28 cellular contexts compared by ENCODE assay signal in genomic region chr9:91256235-91256634, GRCh38.
DNase-seq lines count a peak whose midpoint lies in the region; ATAC-seq and TF ChIP-seq lines count a peak whose summit lies in the region.
"Had no signal": no experiment of that assay in that cellular context is flagged by ENCODE, and none has a peak within 500 bp of the region (broad histone marks: within the 10 kb centered on the region; RNA-seq: fewer than 3 reads in every experiment).

No MANE protein-coding gene starts in this region.

- DNase-seq in left ventricle myocardium superior (peak; percentile 44), cardiac septum (ENCODE audit: low spot score) (no peak), fibroblast of lung (ENCODE audit: low read depth in 2 of 2) (no peak), NCI-H146 (lab: John Stamatoyannopoulos, UW) (no peak), ACHN (no peak)
- DNase-seq in T-helper 2 cell treated with Interferon-gamma antibody and Interleukin-4, amounts not matched to agents 5 μg/mL and 100 μg/mL, for 36 hours (ENCODE audit: low spot score) = no peak
- no peak for DNase-seq in stimulated activated naive B cell treated with anti-CD40 and anti-IgM and Interleukin-4, amounts not matched to agents 10 μg/mL and 1 μg/mL and 100 μg/mL, for 72 hours
- DNase-seq: activated CD4-positive, alpha-beta T cell treated with anti-CD3 and anti-CD28 coated beads for 36 hours; activated naive CD4-positive, alpha-beta T cell treated with anti-CD3 and anti-CD28 coated beads, Interleukin-2, amount 10 ng/mL, durations not matched to agents 7 days and 5 days; cortex of kidney; endodermal cell; foreskin melanocyte; HFFc6; mammary epithelial cell; NCI-H1092; NCI-H187; NCI-H526; right lobe of liver; stimulated activated CD4-positive, alpha-beta T cell treated with anti-CD3 and anti-CD28 coated beads, Interleukin-4, amount 100 ng/mL, for 4 hours; stimulated activated naive CD4-positive, alpha-beta T cell; T-helper 17 cell had no signal

- peaks cover 24% of the 10 kb centered on the region for H3K36me3 Mint-ChIP-seq in T-helper 2 cell treated with Interferon-gamma antibody and Interleukin-4, amounts not matched to agents 5 μg/mL and 100 μg/mL, for 36 hours (ENCODE audit: low read depth)
- peaks cover 47 to 56% of the 10 kb centered on the region in 2 donors for H3K36me3 Mint-ChIP-seq in stimulated activated naive B cell treated with anti-CD40 and anti-IgM and Interleukin-4, amounts not matched to agents 10 μg/mL and 1 μg/mL and 100 μg/mL, for 72 hours

- no peaks in the 10 kb centered on the region for H3K27me3 Mint-ChIP-seq in T-helper 2 cell treated with Interferon-gamma antibody and Interleukin-4, amounts not matched to agents 5 μg/mL and 100 μg/mL, for 36 hours (ENCODE audit: low read depth)
- H3K27me3 Mint-ChIP-seq in stimulated activated naive B cell treated with anti-CD40 and anti-IgM and Interleukin-4, amounts not matched to agents 10 μg/mL and 1 μg/mL and 100 μg/mL, for 72 hours = no peaks in the 10 kb centered on the region
- H3K27me3 Mint-ChIP-seq: activated CD4-positive, alpha-beta T cell treated with anti-CD3 and anti-CD28 coated beads for 36 hours; activated naive CD4-positive, alpha-beta T cell treated with anti-CD3 and anti-CD28 coated beads, Interleukin-2, amount 10 ng/mL, durations not matched to agents 7 days and 5 days; T-helper 17 cell had no signal

- H3K9ac ChIP-seq in fibroblast of lung (ENCODE audit: insufficient read depth, low read length) = no peak overlapping the region
- H3K9ac ChIP-seq: neural progenitor cell had no signal

- TF ChIP-seq CTCF in fibroblast of lung (conservative IDR thresholded peaks at IDR 0.05 in 1 of 2, IDR thresholded peaks at IDR 0.05 in 1 of 2; ENCODE audit: low read depth in 1 of 2, low read length in 2 of 2) = no peak

- peaks cover 6% of the 10 kb centered on the region for H3K4me1 ChIP-seq in fibroblast of lung (ENCODE audit: control insufficient read depth, extremely low read depth, insufficient read depth, low read length)
- H3K4me1 ChIP-seq: right lobe of liver had no signal

- H3K27me3 ChIP-seq in fibroblast of lung (ENCODE audit: control insufficient read depth, insufficient read depth, low read length) = no peaks in the 10 kb centered on the region
- H3K27me3 ChIP-seq: neural progenitor cell, right lobe of liver had no signal

- H3K4me3 Mint-ChIP-seq in T-helper 2 cell treated with Interferon-gamma antibody and Interleukin-4, amounts not matched to agents 5 μg/mL and 100 μg/mL, for 36 hours = peak overlapping the region; percentile 40
- no peak overlapping the region for H3K4me3 Mint-ChIP-seq in stimulated activated naive B cell treated with anti-CD40 and anti-IgM and Interleukin-4, amounts not matched to agents 10 μg/mL and 1 μg/mL and 100 μg/mL, for 72 hours
- H3K4me3 Mint-ChIP-seq: activated CD4-positive, alpha-beta T cell treated with anti-CD3 and anti-CD28 coated beads for 36 hours; activated naive CD4-positive, alpha-beta T cell treated with anti-CD3 and anti-CD28 coated beads, Interleukin-2, amount 10 ng/mL, durations not matched to agents 7 days and 5 days; CD14-positive monocyte; endodermal cell; HFFc6; neural progenitor cell; T-helper 17 cell had no signal

- peak overlapping the region; percentile 5 for H3K4me2 ChIP-seq in fibroblast of lung (ENCODE audit: extremely low read depth, insufficient read depth, low read length)
- H3K4me2 ChIP-seq: neural progenitor cell had no signal

- no peaks in the 10 kb centered on the region for H4K20me1 ChIP-seq in fibroblast of lung (ENCODE audit: control insufficient read depth, extremely low read depth, insufficient read depth, low read length)

- H3K27ac ChIP-seq in fibroblast of lung (ENCODE audit: insufficient read depth, low read length) = no peak overlapping the region
- H3K27ac ChIP-seq: neural progenitor cell, right lobe of liver, RWPE1, SK-N-MC had no signal

- peak; percentile 53 for ATAC-seq in left ventricle myocardium superior
- no peak for ATAC-seq in stimulated activated naive B cell treated with anti-CD40 and anti-IgM and Interleukin-4, amounts not matched to agents 10 μg/mL and 1 μg/mL and 100 μg/mL, for 72 hours (replicated peaks)
- no peak for ATAC-seq in HG02970 (IDR thresholded peaks at IDR 0.05; ENCODE audit: low FRiP score, unreplicated experiment)
- ATAC-seq: activated CD4-positive, alpha-beta T cell treated with anti-CD3 and anti-CD28 coated beads for 36 hours; esophagus mucosa; HepG2; right lobe of liver; T-helper 17 cell had no signal

- no peak overlapping the region for H3K4me3 ChIP-seq in fibroblast of lung (replicated peaks in 1 of 4; ENCODE audit: control extremely low read depth in 1 of 4, insufficient read depth in 1 of 4, low read depth in 3 of 4, low read length in 4 of 4)
- H3K4me3 ChIP-seq: neural progenitor cell, right lobe of liver, SK-N-MC had no signal

- intact Hi-C loops in left ventricle myocardium superior (cut with micrococcal nuclease) = no loop called here
- intact Hi-C loops in cardiac septum (cut with DNase I) = no loop called here

- in situ Hi-C loops in ACHN (cut with HindIII; ENCODE audit: low pct_ligation_motif_present, low pct_unique_long_range_greater_than_20kb, low sequenced_read_pairs) = no loop called here

- H3K4me1 Mint-ChIP-seq in T-helper 2 cell treated with Interferon-gamma antibody and Interleukin-4, amounts not matched to agents 5 μg/mL and 100 μg/mL, for 36 hours (ENCODE audit: low read depth) = peaks cover 53% of the 10 kb centered on the region
- peaks cover 20 to 42% of the 10 kb centered on the region in 2 donors for H3K4me1 Mint-ChIP-seq in stimulated activated naive B cell treated with anti-CD40 and anti-IgM and Interleukin-4, amounts not matched to agents 10 μg/mL and 1 μg/mL and 100 μg/mL, for 72 hours
- H3K4me1 Mint-ChIP-seq: neural progenitor cell had no signal

- no peaks in the 10 kb centered on the region for H3K9me3 Mint-ChIP-seq in T-helper 2 cell treated with Interferon-gamma antibody and Interleukin-4, amounts not matched to agents 5 μg/mL and 100 μg/mL, for 36 hours
- H3K9me3 Mint-ChIP-seq in stimulated activated naive B cell treated with anti-CD40 and anti-IgM and Interleukin-4, amounts not matched to agents 10 μg/mL and 1 μg/mL and 100 μg/mL, for 72 hours = no peaks in the 10 kb centered on the region
- H3K9me3 Mint-ChIP-seq: activated naive CD4-positive, alpha-beta T cell treated with anti-CD3 and anti-CD28 coated beads, Interleukin-2, amount 10 ng/mL, durations not matched to agents 7 days and 5 days; endodermal cell; HFFc6; neural progenitor cell had no signal

- H3K9me3 ChIP-seq in fibroblast of lung (ENCODE audit: control insufficient read depth, insufficient read depth, low read depth, low read length) = no peaks in the 10 kb centered on the region
- H3K9me3 ChIP-seq: right lobe of liver had no signal

- no peak overlapping the region for H2AFZ ChIP-seq in fibroblast of lung (ENCODE audit: low read length)
- H2AFZ ChIP-seq: neural progenitor cell had no signal

- no peaks in the 10 kb centered on the region for H3K36me3 ChIP-seq in fibroblast of lung (ENCODE audit: control insufficient read depth, insufficient read depth, low read length)
- H3K36me3 ChIP-seq: neural progenitor cell, right lobe of liver had no signal

- peak overlapping the region; percentile 54 for H3K27ac Mint-ChIP-seq in T-helper 2 cell treated with Interferon-gamma antibody and Interleukin-4, amounts not matched to agents 5 μg/mL and 100 μg/mL, for 36 hours
- peak overlapping the region; percentile 59 for H3K27ac Mint-ChIP-seq in stimulated activated naive B cell treated with anti-CD40 and anti-IgM and Interleukin-4, amounts not matched to agents 10 μg/mL and 1 μg/mL and 100 μg/mL, for 72 hours
- H3K27ac Mint-ChIP-seq: activated CD4-positive, alpha-beta T cell treated with anti-CD3 and anti-CD28 coated beads for 36 hours; activated naive CD4-positive, alpha-beta T cell treated with anti-CD3 and anti-CD28 coated beads, Interleukin-2, amount 10 ng/mL, durations not matched to agents 7 days and 5 days; endodermal cell; HFFc6; neural progenitor cell; T-helper 17 cell had no signal

- H3K79me2 ChIP-seq in fibroblast of lung (ENCODE audit: control insufficient read depth, insufficient read depth, low read length) = no peaks in the 10 kb centered on the region
